Comparison of ENCODE assay signal across 17 cellular contexts in genomic region chr6:118859517-118860064, GRCh38. TPM values are rescaled to one million over a fixed set of nuclear protein-coding genes. Genes with fewer than 3 reads are reported as not detected.
A peak's percentile ranks its signal among the peaks of the same experiment; 100 is the strongest.
DNase-seq lines count a peak whose midpoint lies in the region; ATAC-seq, FAIRE-seq and TF ChIP-seq lines count a peak whose summit lies in the region.
"Had no signal": no experiment of that assay in that cellular context is flagged by ENCODE, and none has a peak within 500 bp of the region (broad histone marks: within the 10 kb centered on the region; RNA-seq: fewer than 3 reads in every experiment).

No MANE protein-coding gene starts in this region.

- H3K4me3 ChIP-seq in bronchial epithelial cell (ENCODE audit: low read depth, low read length), result no peak overlapping the region
- H3K4me3 ChIP-seq: heart right ventricle had no signal

- TF ChIP-seq POLR2A in GM12891 (IDR thresholded peaks at IDR 0.05; ENCODE audit: low read depth, low read length), result no peak

- H3K36me3 ChIP-seq in bronchial epithelial cell (ENCODE audit: control insufficient read depth, insufficient read depth, low read length), result peaks cover 1% of the 10 kb centered on the region

- no peak for TF ChIP-seq CTCF in bronchial epithelial cell (IDR thresholded peaks at IDR 0.05; ENCODE audit: insufficient read depth, low read length, severe bottlenecking)

- FAIRE-seq in GM12891 (lab: Jason Lieb, UNC) (peak; percentile 81), GM19239 (lab: Jason Lieb, UNC) (peak; percentile 82), bronchial epithelial cell (lab: Jason Lieb, UNC) (peak; percentile 55)
- FAIRE-seq: colon had no signal

- no peak for DNase-seq in GM12891 (ENCODE audit: insufficient read length, low spot score)
- DNase-seq in GM19239 (ENCODE audit: insufficient read length, low spot score), result no peak
- no peak for DNase-seq in bronchial epithelial cell (ENCODE audit: low read depth)
- no peak for DNase-seq in T1000 (lab: John Stamatoyannopoulos, UW)
- no peak for DNase-seq in DMS53 treated with DMSO at 0.1 percent for 48 hours (lab: John Stamatoyannopoulos, UW; ENCODE audit: unreplicated experiment)
- DNase-seq in GM19238 (ENCODE audit: insufficient read length, low spot score), result no peak
- no peak for DNase-seq in NCI-H510A (lab: John Stamatoyannopoulos, UW)
- DNase-seq: activated CD4-positive, alpha-beta T cell treated with anti-CD3 and anti-CD28 coated beads, Interleukin-2, amount 50 U/mL, for 4 hours; GOT3; heart right ventricle; NCI-H187 treated with DMSO at 0.1 percent for 48 hours; NCI-H774; posterior cingulate gyrus had no signal

- peak; percentile 65 for ATAC-seq in HG03378 (IDR thresholded peaks at IDR 0.05; ENCODE audit: unreplicated experiment)
- ATAC-seq: esophagus mucosa, heart right ventricle, Right ventricle myocardium inferior had no signal

- no peaks in the 10 kb centered on the region for H3K27me3 ChIP-seq in bronchial epithelial cell (ENCODE audit: control insufficient read depth, insufficient read depth, low read length)
- H3K27me3 ChIP-seq: heart right ventricle had no signal

TF ChIP-seq in GM12891, 5 proteins besides CTCF, POLR2A, EP300 and RAD21:
- TF ChIP-seq POU2F2 (IDR thresholded peaks at IDR 0.05; ENCODE audit: low read depth, low read length) (0 out of 2 replicates have a peak, but pooled peaks have one; percentile 39), PAX5 (IDR thresholded peaks at IDR 0.05; ENCODE audit: insufficient read depth, low read length, severe bottlenecking) (no peak), SPI1 (IDR thresholded peaks at IDR 0.05; ENCODE audit: low read depth, low read length) (no peak), POLR2AphosphoS5 (IDR thresholded peaks at IDR 0.05; ENCODE audit: low read depth, low read length) (no peak)

RNA-seq across cellular contexts. Expression of gene ASF1A, which starts 34.4 kb away (rescaled TPM):
- 12.2 TPM for polyA plus RNA-seq in GM12891 (2012; ENCODE audit: low read depth, missing spikeins)
- 13.4 and 17.9 TPM in 2 replicates for total RNA-seq in bronchial epithelial cell
